1 cellular context compared by ENCODE assay signal in the genomic region with DNA sequence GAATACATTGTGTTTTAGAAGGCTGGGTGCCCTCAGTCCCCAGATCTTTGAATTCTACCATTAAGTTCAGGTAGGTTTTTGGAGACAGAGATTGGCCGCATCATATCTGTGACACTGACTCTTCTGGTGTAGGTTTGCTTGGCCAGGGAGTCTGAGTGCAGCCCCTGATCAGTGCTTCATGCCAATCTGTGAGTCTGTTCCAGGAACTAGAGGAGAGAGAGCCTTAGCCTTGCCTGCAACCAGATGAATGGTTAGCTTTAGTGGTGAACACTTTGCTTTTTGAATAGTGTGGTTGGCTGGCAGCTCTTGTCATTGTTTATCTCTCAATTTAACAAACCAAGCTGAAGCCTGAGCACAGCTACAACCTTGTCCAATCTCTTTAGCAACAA.
TF ChIP-seq lines count a peak whose summit lies in the region.

No MANE protein-coding gene starts in this region.

TF ChIP-seq in IMR-90, 13 proteins besides CTCF, POLR2A, EP300 and RAD21:
- TF ChIP-seq SMC3 (IDR thresholded peaks at IDR 0.05; ENCODE audit: low read depth, low read length), result no peak
- no peak for TF ChIP-seq FOS (IDR thresholded peaks at IDR 0.05; ENCODE audit: low read depth, low read length)
- TF ChIP-seq, protein P1, sequence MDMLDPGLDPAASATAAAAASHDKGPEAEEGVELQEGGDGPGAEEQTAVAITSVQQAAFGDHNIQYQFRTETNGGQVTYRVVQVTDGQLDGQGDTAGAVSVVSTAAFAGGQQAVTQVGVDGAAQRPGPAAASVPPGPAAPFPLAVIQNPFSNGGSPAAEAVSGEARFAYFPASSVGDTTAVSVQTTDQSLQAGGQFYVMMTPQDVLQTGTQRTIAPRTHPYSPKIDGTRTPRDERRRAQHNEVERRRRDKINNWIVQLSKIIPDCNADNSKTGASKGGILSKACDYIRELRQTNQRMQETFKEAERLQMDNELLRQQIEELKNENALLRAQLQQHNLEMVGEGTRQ (IDR thresholded peaks at IDR 0.05; ENCODE audit: low read depth, low read length), result no peak
- no peak for TF ChIP-seq MXI1 (IDR thresholded peaks at IDR 0.05; ENCODE audit: borderline replicate concordance, low read depth, low read length)
- no peak for TF ChIP-seq CHD1 (IDR thresholded peaks at IDR 0.05; ENCODE audit: low read depth, low read length)
- no peak for TF ChIP-seq MAFK (IDR thresholded peaks at IDR 0.05; ENCODE audit: low read depth, low read length)
